8 cellular contexts compared by ENCODE assay signal in the genomic region with DNA sequence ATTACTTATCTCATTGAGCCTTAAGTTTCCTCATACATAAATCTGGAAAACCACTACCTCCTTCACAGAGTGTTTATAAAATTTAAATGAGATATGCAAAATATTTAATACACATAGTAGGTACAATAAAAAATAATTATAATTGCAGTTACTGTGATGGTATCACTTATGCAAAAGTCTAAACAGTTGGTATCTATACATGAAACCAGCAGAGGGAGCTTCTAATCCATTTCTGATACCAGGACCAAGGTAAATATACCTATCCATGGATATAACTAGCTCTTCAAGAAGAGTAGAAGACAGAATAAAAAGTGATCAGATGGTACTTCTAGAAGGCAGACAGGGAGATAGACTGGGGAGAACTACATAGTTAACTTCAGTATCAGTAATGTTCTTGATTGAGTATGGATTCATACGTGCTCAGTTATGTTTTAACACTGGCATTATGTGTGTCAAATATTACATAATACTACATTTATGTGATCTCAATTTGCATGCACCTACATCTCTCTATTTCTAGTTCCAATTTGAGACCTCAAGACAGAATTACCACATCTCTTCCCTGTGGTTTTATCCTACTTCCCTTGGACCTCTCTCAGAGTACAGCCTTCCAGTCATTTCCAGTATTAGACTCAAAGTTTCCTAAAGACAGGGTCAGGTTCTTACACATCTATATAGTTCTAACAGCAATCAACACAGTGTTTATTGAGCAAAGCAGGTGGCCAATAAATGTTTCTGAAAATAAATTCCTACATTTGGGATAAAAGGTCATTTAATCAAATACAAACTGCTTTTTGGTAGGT. TPM values are rescaled to one million over a fixed set of nuclear protein-coding genes. Genes with fewer than 3 reads are reported as not detected.
DNase-seq lines count a peak whose midpoint lies in the region; ATAC-seq, FAIRE-seq and TF ChIP-seq lines count a peak whose summit lies in the region.

No MANE protein-coding gene starts in this region.

- no peak overlapping the region for H3K4me3 ChIP-seq in KMS-11 (IDR thresholded peaks at IDR 0.05; ENCODE audit: insufficient read depth, low read depth, low read length)
- H3K4me3 ChIP-seq in HepG2 (replicated peaks in 1 of 3; ENCODE audit: insufficient read depth in 1 of 3, low read depth in 2 of 3, low read length in 3 of 3) = no peak overlapping the region
- H3K4me3 ChIP-seq in ascending aorta = no peak overlapping the region

- no peak for FAIRE-seq in HepG2 (lab: Jason Lieb, UNC)

- 0 out of 2 replicates have a peak, but pooled peaks have one; percentile 14 for TF ChIP-seq RAD21 in HepG2 (CRISPR knock-in tag; IDR thresholded peaks at IDR 0.05)

- CTCF ChIA-PET in activated CD8-positive, alpha-beta T cell treated with anti-CD3 and anti-CD28 coated beads, Interleukin-2, amount 10 ng/mL, durations not matched to agents 7 days and 5 days (lab: Charles Lee) = interaction anchor here (0.6 to 3.0 kb wide), 39 partner anchors 8 to 425 kb away, joined by 3 to 53 read pairs (median 4); partner anchors contain the start of genes SPTY2D1, TMEM86A and TSG101
- CTCF ChIA-PET in HepG2 (lab: Yijun Ruan, JAX; ENCODE audit: low intra/inter-chr PET ratio, low total read pairs) = interaction anchor here (1.1 to 1.8 kb wide), 4 partner anchors 111 to 224 kb away, joined by 3 to 10 read pairs (median 7); no protein-coding TSS in a partner anchor

- DNase-seq in NOMO-1 treated with DMSO at 0.1 percent for 48 hours (lab: John Stamatoyannopoulos, UW; ENCODE audit: unreplicated experiment) (peak; percentile 24), NOMO-1 treated with dmso at 0.1 percent for 144 hours (lab: John Stamatoyannopoulos, UW; ENCODE audit: unreplicated experiment) (no peak), HepG2 (ENCODE audit: low spot score) (peak; percentile 42), ascending aorta (ENCODE audit: low spot score in 2 of 2) (no peak)
- DNase-seq in activated CD8-positive, alpha-beta T cell treated with anti-CD3 and anti-CD28 coated beads, Interleukin-2, amount 10 ng/mL, durations not matched to agents 7 days and 5 days = no peak

- H4K20me1 ChIP-seq in KMS-11 (ENCODE audit: insufficient read depth) (no peaks in the 10 kb centered on the region), HepG2 (ENCODE audit: insufficient read depth, low read length) (no peaks in the 10 kb centered on the region)

- H3K4me3 Mint-ChIP-seq in activated CD8-positive, alpha-beta T cell treated with anti-CD3 and anti-CD28 coated beads, Interleukin-2, amount 10 ng/mL, durations not matched to agents 7 days and 5 days = no peak overlapping the region

- in situ Hi-C loops in HepG2 (cut with HindIII; ENCODE audit: extremely low pct_ligation_motif_present, low pct_unique_long_range_greater_than_20kb) = loop anchor here (10.0 kb wide), 1 partner anchor 194 kb away; no protein-coding TSS in a partner anchor

- no peak for TF ChIP-seq EP300 in HepG2 (IDR thresholded peaks at IDR 0.05; ENCODE audit: low read depth in 2 of 2, low read length in 2 of 2)
- TF ChIP-seq EP300 in HepG2 (CRISPR knock-in tag; IDR thresholded peaks at IDR 0.05; ENCODE audit: borderline replicate concordance) = no peak

- H3K9me3 ChIP-seq in HepG2 (ENCODE audit: low read length) (no peaks in the 10 kb centered on the region), ascending aorta (no peaks in the 10 kb centered on the region)

- H3K9me3 Mint-ChIP-seq in activated CD8-positive, alpha-beta T cell treated with anti-CD3 and anti-CD28 coated beads, Interleukin-2, amount 10 ng/mL, durations not matched to agents 7 days and 5 days (ENCODE audit: insufficient read depth) = no peaks in the 10 kb centered on the region

- POLR2A ChIA-PET in activated CD8-positive, alpha-beta T cell treated with anti-CD3 and anti-CD28 coated beads, Interleukin-2, amount 10 ng/mL, durations not matched to agents 7 days and 5 days (lab: Charles Lee) = interaction anchor here (0.9 to 1.0 kb wide), 2 partner anchors 94 to 191 kb away, joined by 3 read pairs; partner anchors contain the start of gene SPTY2D1
- POLR2A ChIA-PET in HepG2 (lab: Yijun Ruan, JAX) = interaction anchor here (0.9 kb wide), 1 partner anchor 14 kb away, joined by 5 read pairs; no protein-coding TSS in a partner anchor

- H3K27me3 Mint-ChIP-seq in activated CD8-positive, alpha-beta T cell treated with anti-CD3 and anti-CD28 coated beads, Interleukin-2, amount 10 ng/mL, durations not matched to agents 7 days and 5 days (ENCODE audit: low read depth) = no peaks in the 10 kb centered on the region

- H3K27me3 ChIP-seq in KMS-11 (ENCODE audit: insufficient read depth, low read depth) (no peaks in the 10 kb centered on the region), HepG2 (ENCODE audit: control insufficient read depth in 1 of 2, insufficient read depth in 2 of 2, low read length in 2 of 2) (no peaks in the 10 kb centered on the region), ascending aorta (no peaks in the 10 kb centered on the region)

- H3K79me2 ChIP-seq in KMS-11 (ENCODE audit: insufficient read depth, low read depth) (no peaks in the 10 kb centered on the region), HepG2 (ENCODE audit: insufficient read depth, low read length) (no peaks in the 10 kb centered on the region)

- H3K27ac ChIP-seq in KMS-11 (no peak overlapping the region), HepG2 (ENCODE audit: extremely low read length, insufficient read depth, low read length) (no peak overlapping the region), ascending aorta (no peak overlapping the region)

- intact Hi-C loops in HepG2 (cut with micrococcal nuclease; ENCODE audit: unreplicated experiment) = loop anchor here (1.0 to 2.0 kb wide), 4 partner anchors 48 to 224 kb away; partner anchors contain the start of gene UEVLD
- intact Hi-C loops in ascending aorta (cut with DNase I) = no loop called here

- H3K27ac Mint-ChIP-seq in activated CD8-positive, alpha-beta T cell treated with anti-CD3 and anti-CD28 coated beads, Interleukin-2, amount 10 ng/mL, durations not matched to agents 7 days and 5 days = no peak overlapping the region

- TF ChIP-seq CTCF in KMS-11 (conservative IDR thresholded peaks at IDR 0.05; ENCODE audit: low read depth, low read length) (peak; percentile 75), HepG2 (CRISPR knock-in tag; IDR thresholded peaks at IDR 0.05) (peak; percentile 52), ascending aorta (IDR thresholded peaks at IDR 0.05) (peak in 1 of 3 experiments; percentile 20)

- H2AFZ ChIP-seq in KMS-11 (ENCODE audit: low read depth) = no peak overlapping the region
- no peak overlapping the region for H2AFZ ChIP-seq in HepG2 (ENCODE audit: low read length)

- no peak overlapping the region for H3K4me2 ChIP-seq in KMS-11
- H3K4me2 ChIP-seq in HepG2 (ENCODE audit: low read depth, low read length) = no peak overlapping the region

- no peaks in the 10 kb centered on the region for H3K36me3 ChIP-seq in KMS-11 (ENCODE audit: insufficient read depth)
- H3K36me3 ChIP-seq in HepG2 (replicated peaks in 1 of 2; ENCODE audit: control insufficient read depth in 1 of 2, insufficient read depth in 2 of 2, low read length in 2 of 2) = peaks cover 3 to 16% of the 10 kb centered on the region in 2 experiments; a peak in 2 of 5 replicates
- peaks cover 4 to 41% of the 10 kb centered on the region in 2 donors for H3K36me3 ChIP-seq in ascending aorta

- no peaks in the 10 kb centered on the region for H3K4me1 Mint-ChIP-seq in activated CD8-positive, alpha-beta T cell treated with anti-CD3 and anti-CD28 coated beads, Interleukin-2, amount 10 ng/mL, durations not matched to agents 7 days and 5 days (ENCODE audit: low read depth)

- H3K9ac ChIP-seq in KMS-11 = no peak overlapping the region
- H3K9ac ChIP-seq in HepG2 (ENCODE audit: insufficient read depth, low read depth, low read length) = no peak overlapping the region

- TF ChIP-seq POLR2A in HepG2 (IDR thresholded peaks at IDR 0.05; ENCODE audit: insufficient read depth in 1 of 2, low read depth in 2 of 2, low read length in 2 of 2) = no peak

- H3K36me3 Mint-ChIP-seq in activated CD8-positive, alpha-beta T cell treated with anti-CD3 and anti-CD28 coated beads, Interleukin-2, amount 10 ng/mL, durations not matched to agents 7 days and 5 days (ENCODE audit: low read depth) = peaks cover 12% of the 10 kb centered on the region

- BruUV-seq in HepG2 (replicated peaks; lab: Mats Ljungman, UMichigan) = no TSS peak

- no peaks in the 10 kb centered on the region for H3K4me1 ChIP-seq in KMS-11 (ENCODE audit: low read depth, poor library complexity, severe bottlenecking)
- H3K4me1 ChIP-seq in HepG2 (ENCODE audit: insufficient read depth, low read length) = no peaks in the 10 kb centered on the region
- H3K4me1 ChIP-seq in ascending aorta = no peaks in the 10 kb centered on the region

- ATAC-seq in activated CD8-positive, alpha-beta T cell treated with anti-CD3 and anti-CD28 coated beads, Interleukin-2, amount 10 ng/mL, durations not matched to agents 7 days and 5 days = peak; percentile 81
- ATAC-seq in HepG2 (peak; percentile 64), GM18907 (IDR thresholded peaks at IDR 0.05; ENCODE audit: unreplicated experiment) (no peak), GM18909 (IDR thresholded peaks at IDR 0.05; ENCODE audit: poor library complexity, unreplicated experiment) (no peak)

- 100% methylated on average over 1 of the region's 1 CpG for WGBS in HepG2 (ENCODE audit: low lambda C conversion rate)

RNA-seq across cellular contexts. Expression of gene TSG101, which starts 13.7 kb away (rescaled TPM):
- 10 to 100 TPM; 33.5 to 48.7 TPM for total RNA-seq in activated CD8-positive, alpha-beta T cell treated with anti-CD3 and anti-CD28 coated beads, Interleukin-2, amount 10 ng/mL, durations not matched to agents 7 days and 5 days
- total RNA-seq in HepG2 (2016; rRNA removed; fragmentation: Illumina TruSeq; extraction: Trizol) (69.3 and 96.3 TPM in 2 replicates), ascending aorta (20.3 TPM)
- 42.6 and 49.6 TPM in 2 replicates for total RNA-seq in HepG2 (2016; cell fraction: cytosol; rRNA removed; fragmentation: Illumina TruSeq; extraction: Trizol; ENCODE audit: low read depth)
- total RNA-seq in HepG2 (2016; cell fraction: insoluble cytoplasmic fraction; rRNA removed; fragmentation: Illumina TruSeq; extraction: Trizol) = 69.2 and 93.6 TPM in 2 replicates
- total RNA-seq in HepG2 (2016; cell fraction: membrane; rRNA removed; fragmentation: Illumina TruSeq; extraction: Trizol) = 62.9 and 65.2 TPM in 2 replicates
- 40.0 and 40.5 TPM in 2 replicates for total RNA-seq in HepG2 (2016; cell fraction: nucleus; rRNA removed; fragmentation: Illumina TruSeq; extraction: Trizol)
- 200 and 206 TPM in 2 replicates for polyA plus RNA-seq in HepG2 (2011; rRNA removed)
- polyA plus RNA-seq in HepG2 (2011; cell fraction: cytosol; rRNA removed) = 205 and 263 TPM in 2 replicates
- polyA plus RNA-seq in HepG2 (2011; cell fraction: nucleus; rRNA removed) = 61.2 and 66.6 TPM in 2 replicates
- polyA plus RNA-seq in HepG2 (2012) = 67.4 and 72.7 TPM in 2 replicates
- 39.8 and 45.7 TPM in 2 replicates for polyA plus RNA-seq in HepG2 (2016; cell fraction: cytosol; fragmentation: Illumina TruSeq; extraction: Trizol; ENCODE audit: low read depth)
- 96.4 and 113 TPM in 2 replicates for polyA plus RNA-seq in HepG2 (2016; cell fraction: insoluble cytoplasmic fraction; fragmentation: Illumina TruSeq; extraction: Trizol; ENCODE audit: low read depth)
- 42.9 and 46.6 TPM in 2 replicates for polyA plus RNA-seq in HepG2 (2016; cell fraction: membrane; fragmentation: Illumina TruSeq; extraction: Trizol; ENCODE audit: low read depth)
- polyA plus RNA-seq in HepG2 (2016; cell fraction: nucleus; fragmentation: Illumina TruSeq; extraction: Trizol; ENCODE audit: insufficient read depth, low read depth) = 42.6 and 45.8 TPM in 2 replicates
- polyA minus RNA-seq in HepG2 (2011; rRNA and poly(A)+ RNA removed; ENCODE audit: low replicate concordance) = 155 and 281 TPM in 2 replicates
- polyA minus RNA-seq in HepG2 (2011; cell fraction: cytosol; rRNA and poly(A)+ RNA removed) = 86.9 and 105 TPM in 2 replicates
- 52.0 and 73.0 TPM in 2 replicates for polyA minus RNA-seq in HepG2 (2011; cell fraction: nucleus; rRNA and poly(A)+ RNA removed)

RNA-seq across cellular contexts. Expression of gene UEVLD, which starts 48.1 kb away (rescaled TPM):
- 10 to 100 TPM; 13.4 to 14.4 TPM for total RNA-seq in activated CD8-positive, alpha-beta T cell treated with anti-CD3 and anti-CD28 coated beads, Interleukin-2, amount 10 ng/mL, durations not matched to agents 7 days and 5 days
- total RNA-seq in HepG2 (2016; rRNA removed; fragmentation: Illumina TruSeq; extraction: Trizol) (13.7 and 21.1 TPM in 2 replicates), ascending aorta (10.1 TPM)
- 4.0 and 5.2 TPM in 2 replicates for total RNA-seq in HepG2 (2016; cell fraction: cytosol; rRNA removed; fragmentation: Illumina TruSeq; extraction: Trizol; ENCODE audit: low read depth)
- 10.6 and 18.2 TPM in 2 replicates for total RNA-seq in HepG2 (2016; cell fraction: insoluble cytoplasmic fraction; rRNA removed; fragmentation: Illumina TruSeq; extraction: Trizol)
- 4.6 and 4.8 TPM in 2 replicates for total RNA-seq in HepG2 (2016; cell fraction: membrane; rRNA removed; fragmentation: Illumina TruSeq; extraction: Trizol)
- total RNA-seq in HepG2 (2016; cell fraction: nucleus; rRNA removed; fragmentation: Illumina TruSeq; extraction: Trizol) = 7.3 and 11.3 TPM in 2 replicates
- polyA plus RNA-seq in HepG2 (2011; rRNA removed) = 5.4 and 5.7 TPM in 2 replicates
- polyA plus RNA-seq in HepG2 (2011; cell fraction: cytosol; rRNA removed) = 2.8 and 6.2 TPM in 2 replicates
- polyA plus RNA-seq in HepG2 (2011; cell fraction: nucleus; rRNA removed) = 1.9 and 2.2 TPM in 2 replicates
- 6.7 and 6.9 TPM in 2 replicates for polyA plus RNA-seq in HepG2 (2012)
- 0.79 and 0.94 TPM in 2 replicates for polyA plus RNA-seq in HepG2 (2016; cell fraction: cytosol; fragmentation: Illumina TruSeq; extraction: Trizol; ENCODE audit: low read depth)
- polyA plus RNA-seq in HepG2 (2016; cell fraction: insoluble cytoplasmic fraction; fragmentation: Illumina TruSeq; extraction: Trizol; ENCODE audit: low read depth) = 11.7 and 12.9 TPM in 2 replicates
- polyA plus RNA-seq in HepG2 (2016; cell fraction: membrane; fragmentation: Illumina TruSeq; extraction: Trizol; ENCODE audit: low read depth) = 1.8 and 2.0 TPM in 2 replicates
- polyA plus RNA-seq in HepG2 (2016; cell fraction: nucleus; fragmentation: Illumina TruSeq; extraction: Trizol; ENCODE audit: insufficient read depth, low read depth) = 5.8 and 7.6 TPM in 2 replicates
- polyA minus RNA-seq in HepG2 (2011; rRNA and poly(A)+ RNA removed; ENCODE audit: low replicate concordance) = 5.8 and 13.5 TPM in 2 replicates
- 3.6 and 3.9 TPM in 2 replicates for polyA minus RNA-seq in HepG2 (2011; cell fraction: cytosol; rRNA and poly(A)+ RNA removed)
- polyA minus RNA-seq in HepG2 (2011; cell fraction: nucleus; rRNA and poly(A)+ RNA removed) = 9.1 and 11.7 TPM in 2 replicates

RNA-seq across cellular contexts. Expression of gene MISFA, which starts 59.2 kb away (rescaled TPM):
- 1 to 10 TPM in 1 of 2 experiments, not detected in 1; 1.4 TPM for total RNA-seq in activated CD8-positive, alpha-beta T cell treated with anti-CD3 and anti-CD28 coated beads, Interleukin-2, amount 10 ng/mL, durations not matched to agents 7 days and 5 days
- total RNA-seq in HepG2 (2016; rRNA removed; fragmentation: Illumina TruSeq; extraction: Trizol) (4.8 and 5.4 TPM in 2 replicates), ascending aorta (not detected)
- total RNA-seq in HepG2 (2016; cell fraction: cytosol; rRNA removed; fragmentation: Illumina TruSeq; extraction: Trizol; ENCODE audit: low read depth) = 12.1 and 19.1 TPM in 2 replicates
- total RNA-seq in HepG2 (2016; cell fraction: insoluble cytoplasmic fraction; rRNA removed; fragmentation: Illumina TruSeq; extraction: Trizol) = 6.5 and 7.6 TPM in 2 replicates
- 9.0 and 12.8 TPM in 2 replicates for total RNA-seq in HepG2 (2016; cell fraction: membrane; rRNA removed; fragmentation: Illumina TruSeq; extraction: Trizol)
- total RNA-seq in HepG2 (2016; cell fraction: nucleus; rRNA removed; fragmentation: Illumina TruSeq; extraction: Trizol) = 4.3 and 7.6 TPM in 2 replicates
- 0.90 and 1.4 TPM in 2 replicates for polyA plus RNA-seq in HepG2 (2011; rRNA removed)
- 1.5 and 2.5 TPM in 2 replicates for polyA plus RNA-seq in HepG2 (2011; cell fraction: cytosol; rRNA removed)
- polyA plus RNA-seq in HepG2 (2011; cell fraction: nucleus; rRNA removed) = 0.33 and 1.5 TPM in 2 replicates
- polyA plus RNA-seq in HepG2 (2012) = 3.7 and 3.8 TPM in 2 replicates
- polyA plus RNA-seq in HepG2 (2016; cell fraction: cytosol; fragmentation: Illumina TruSeq; extraction: Trizol; ENCODE audit: low read depth) = 13.7 and 20.5 TPM in 2 replicates
- polyA plus RNA-seq in HepG2 (2016; cell fraction: insoluble cytoplasmic fraction; fragmentation: Illumina TruSeq; extraction: Trizol; ENCODE audit: low read depth) = 4.9 and 5.4 TPM in 2 replicates
- polyA plus RNA-seq in HepG2 (2016; cell fraction: membrane; fragmentation: Illumina TruSeq; extraction: Trizol; ENCODE audit: low read depth) = 4.5 and 10.5 TPM in 2 replicates
- 13.2 and 14.4 TPM in 2 replicates for polyA plus RNA-seq in HepG2 (2016; cell fraction: nucleus; fragmentation: Illumina TruSeq; extraction: Trizol; ENCODE audit: insufficient read depth, low read depth)
- 1.5 and 2.2 TPM in 2 replicates for polyA minus RNA-seq in HepG2 (2011; rRNA and poly(A)+ RNA removed; ENCODE audit: low replicate concordance)
- 1.9 TPM in 1 of 2 replicates, not detected in the other for polyA minus RNA-seq in HepG2 (2011; cell fraction: cytosol; rRNA and poly(A)+ RNA removed)
- 6.2 and 8.6 TPM in 2 replicates for polyA minus RNA-seq in HepG2 (2011; cell fraction: nucleus; rRNA and poly(A)+ RNA removed)

Comparison
In these comparisons a context has a peak if more than half of its experiments do, and no peak if none do; other contexts are left out.
1. DNase-seq: peak in NOMO-1 treated with DMSO at 0.1 percent for 48 hours (single experiment) and HepG2 (single experiment); none in NOMO-1 treated with dmso at 0.1 percent for 144 hours (single experiment), activated CD8-positive, alpha-beta T cell treated with anti-CD3 and anti-CD28 coated beads, Interleukin-2, amount 10 ng/mL, durations not matched to agents 7 days and 5 days (single experiment) and ascending aorta (0 of 2).
2. ATAC-seq: peak in activated CD8-positive, alpha-beta T cell treated with anti-CD3 and anti-CD28 coated beads, Interleukin-2, amount 10 ng/mL, durations not matched to agents 7 days and 5 days (single experiment) and HepG2 (single experiment); none in GM18907 (single experiment) and GM18909 (single experiment).